Comparison of ENCODE assay signal across 14 cellular contexts in genomic region chr15:57356636-57357035, GRCh38. TPM values are rescaled to one million over a fixed set of nuclear protein-coding genes. Genes with fewer than 3 reads are reported as not detected.
DNase-seq lines count a peak whose midpoint lies in the region; ATAC-seq and TF ChIP-seq lines count a peak whose summit lies in the region.
"Had no signal": no experiment of that assay in that cellular context is flagged by ENCODE, and none has a peak within 500 bp of the region (broad histone marks: within the 10 kb centered on the region; RNA-seq: fewer than 3 reads in every experiment).

No MANE protein-coding gene starts in this region.

- H3K36me3 ChIP-seq in A673 (ENCODE audit: insufficient read depth, low read length, poor library complexity, severe bottlenecking) (no peaks in the 10 kb centered on the region), psoas muscle (ENCODE audit: insufficient read depth in 1 of 2, low read depth in 1 of 2) (no peaks in the 10 kb centered on the region)

- H3K27ac ChIP-seq in A673 (ENCODE audit: low read depth, low read length, poor library complexity, severe bottlenecking) (no peak overlapping the region), psoas muscle (no peak overlapping the region)

- CTCF ChIA-PET in A673 (lab: Charles Lee), result no interaction called here

- H3K27me3 ChIP-seq in A673 (replicated peaks; ENCODE audit: insufficient read depth, low read depth, low read length, poor library complexity) (no peaks in the 10 kb centered on the region), psoas muscle (ENCODE audit: insufficient read depth in 3 of 3, low read length in 2 of 3) (peaks cover 0 to 7% (median 0%) of the 10 kb centered on the region in 3 donors)

- peak; percentile 63 for DNase-seq in A673 (ENCODE audit: low spot score)
- peak; percentile 46 for DNase-seq in HK-2 (ENCODE audit: unreplicated experiment)
- DNase-seq in amniotic stem cell (lab: John Stamatoyannopoulos, UW), result peak; percentile 8
- peak; percentile 90 for DNase-seq in kidney glomerular epithelial cell (lab: John Stamatoyannopoulos, UW)
- no peak for DNase-seq in NCI-H748 (lab: John Stamatoyannopoulos, UW; ENCODE audit: unreplicated experiment)
- DNase-seq in activated CD8-positive, alpha-beta memory T cell treated with anti-CD3 and anti-CD28 coated beads, Interleukin-2, amount 50 U/mL, for 48 hours, result no peak
- no peak for DNase-seq in stimulated activated CD8-positive, alpha-beta memory T cell treated with anti-CD3 and anti-CD28 coated beads, Interleukin-4, amount 100 ng/mL, for 48 hours
- DNase-seq in psoas muscle, result no peak
- DNase-seq: activated CD4-positive, alpha-beta T cell treated with anti-CD3 and anti-CD28 coated beads, Interleukin-2, amount 10 ng/mL, durations not matched to agents 24 days and 14 days; activated gamma-delta T cell; GF-D8; NCI-H1417 treated with DMSO at 0.1 percent for 48 hours; NCI-H774; substantia nigra had no signal

- 59 to 81% (median 73%) methylated on average over 4 of the region's 4 CpGs for WGBS in psoas muscle, 3 donors

- H3K9me3 ChIP-seq in A673 (ENCODE audit: low read depth, low read length, poor library complexity, severe bottlenecking) (no peaks in the 10 kb centered on the region), psoas muscle (no peaks in the 10 kb centered on the region)

- intact Hi-C loops in A673 (cut with micrococcal nuclease; ENCODE audit: unreplicated experiment), result no loop called here
- intact Hi-C loops in psoas muscle (cut with DNase I), result no loop called here

- POLR2A ChIA-PET in A673 (lab: Charles Lee; ENCODE audit: low non-redundant PET), result interaction anchor here (0.6 kb wide), 1 partner anchor 487 kb away, joined by 3 read pairs; no protein-coding TSS in a partner anchor

- no TSS peak for BruUV-seq in A673 (replicated peaks; lab: Mats Ljungman, UMichigan)

- ATAC-seq in psoas muscle, result no peak

- H3K4me3 ChIP-seq in A673 (ENCODE audit: low read depth, low read length, poor library complexity, severe bottlenecking) (no peak overlapping the region), psoas muscle (no peak overlapping the region)

- no peaks in the 10 kb centered on the region for H3K4me1 ChIP-seq in A673 (ENCODE audit: insufficient read depth, low read length, poor library complexity, severe bottlenecking)
- no peaks in the 10 kb centered on the region for H3K4me1 ChIP-seq in psoas muscle

- TF ChIP-seq CTCF in A673 (conservative IDR thresholded peaks at IDR 0.05; ENCODE audit: low read depth, low read length) (no peak), psoas muscle (IDR thresholded peaks at IDR 0.05) (no peak)

RNA-seq across cellular contexts. Expression of gene CGNL1, which starts 19.7 kb away (rescaled TPM):
- 0.58 and 1.1 TPM in 2 replicates for total RNA-seq in A673 (2021)
- 1 to 10 TPM in 1 of 4 donors, under 1 TPM in 3; 0.37 to 2.2 (median 0.66) TPM for total RNA-seq in psoas muscle
- polyA plus RNA-seq in psoas muscle, result under 1 TPM; 0.18 to 0.29 (median 0.20) TPM
- total RNA-seq: activated CD4-positive, alpha-beta T cell treated with anti-CD3 and anti-CD28 coated beads, Interleukin-2, amount 10 ng/mL, durations not matched to agents 24 days and 14 days had no signal

Comparison
In these comparisons a context has a peak if more than half of its experiments do, and no peak if none do; other contexts are left out.
1. DNase-seq: peak in A673 (single experiment), HK-2 (single experiment), amniotic stem cell (single experiment) and kidney glomerular epithelial cell (single experiment); none in NCI-H748 (single experiment), activated CD8-positive, alpha-beta memory T cell treated with anti-CD3 and anti-CD28 coated beads, Interleukin-2, amount 50 U/mL, for 48 hours (single experiment), stimulated activated CD8-positive, alpha-beta memory T cell treated with anti-CD3 and anti-CD28 coated beads, Interleukin-4, amount 100 ng/mL, for 48 hours (single experiment) and psoas muscle (0 of 2).